ENCODE assay signal across 6 cellular contexts in genomic region chr9:129081388-129081889, GRCh38.
A peak's percentile ranks its signal among the peaks of the same experiment; 100 is the strongest.
DNase-seq lines count a peak whose midpoint lies in the region; ATAC-seq lines count a peak whose summit lies in the region.

No MANE protein-coding gene starts in this region.

- ATAC-seq in HG03565 (IDR thresholded peaks at IDR 0.05; ENCODE audit: unreplicated experiment), result no peak
- no peak for ATAC-seq in activated CD4-positive, CD25-positive, alpha-beta regulatory T cell treated with anti-CD3 and anti-CD28 coated beads, Interleukin-2, amount 50 U/mL, for 24 hours

- DNase-seq in GM19238 (ENCODE audit: insufficient read length, low spot score) (peak; percentile 94), SW480 (ENCODE audit: low spot score) (peak; percentile 33), iris pigment epithelial cell (ENCODE audit: low read depth) (peak; percentile 34), DMS153 treated with DMSO at 0.1 percent for 48 hours (lab: John Stamatoyannopoulos, UW; ENCODE audit: unreplicated experiment) (no peak)
